Comparison of ENCODE assay signal across 8 cellular contexts in the genomic region with DNA sequence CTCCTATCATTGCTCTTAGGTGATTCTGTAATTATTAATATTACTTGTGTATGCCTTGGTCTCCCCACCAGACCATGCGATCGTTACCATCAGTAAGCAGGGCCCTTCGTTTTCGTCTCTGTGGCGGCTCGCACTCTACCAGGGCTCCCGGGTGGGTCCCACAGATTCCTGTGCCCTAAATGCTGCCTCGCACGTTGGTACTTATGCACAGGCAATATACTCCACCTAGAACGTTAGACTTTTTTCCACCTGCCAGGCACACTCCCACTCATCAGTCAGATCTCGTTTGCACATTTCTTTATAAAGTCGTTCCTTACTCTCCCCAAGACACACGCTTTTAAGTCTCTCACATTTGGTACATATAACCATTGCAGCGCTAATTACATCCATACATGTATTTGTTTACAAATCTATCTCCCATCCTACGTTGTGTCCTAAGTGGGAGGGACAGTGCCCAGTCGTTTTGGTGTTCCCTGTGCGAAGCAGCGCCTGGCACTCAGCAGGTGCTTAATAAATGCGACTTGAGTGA. TPM values are rescaled to one million over a fixed set of nuclear protein-coding genes. Genes with fewer than 3 reads are reported as not detected.
DNase-seq lines count a peak whose midpoint lies in the region; ATAC-seq and TF ChIP-seq lines count a peak whose summit lies in the region.

No MANE protein-coding gene starts in this region.

- peak overlapping the region; percentile 94 for H3K9ac ChIP-seq in skeletal muscle satellite cell (ENCODE audit: low read depth, low read length)

- no peaks in the 10 kb centered on the region for H3K9me3 ChIP-seq in HAP-1
- H3K9me3 ChIP-seq in gastroesophageal sphincter, result no peaks in the 10 kb centered on the region
- no peaks in the 10 kb centered on the region for H3K9me3 ChIP-seq in skeletal muscle satellite cell (replicated peaks; ENCODE audit: low read length)

- 38 to 42% methylated on average over 14 to 16 of the region's 19 CpGs for WGBS in gastroesophageal sphincter (ENCODE audit: low coverage in 1 of 2), 2 donors

- H3K4me3 ChIP-seq in HAP-1, result peak overlapping the region; percentile 45
- H3K4me3 ChIP-seq in gastroesophageal sphincter, result peak overlapping the region; percentile 72 to 99
- peak overlapping the region; percentile 99 for H3K4me3 ChIP-seq in skeletal muscle satellite cell (ENCODE audit: low read length)

- TF ChIP-seq CTCF in gastroesophageal sphincter (IDR thresholded peaks at IDR 0.05), result no peak

- peak overlapping the region in 3 of 4 donors; percentile 94 to 99 (median 97) for H3K27ac ChIP-seq in gastroesophageal sphincter

- TF ChIP-seq EP300 in gastroesophageal sphincter (IDR thresholded peaks at IDR 0.05), result no peak

- H3K36me3 ChIP-seq in HAP-1 (replicated peaks) (peaks cover 10% of the 10 kb centered on the region), gastroesophageal sphincter (no peaks in the 10 kb centered on the region), skeletal muscle satellite cell (ENCODE audit: insufficient read depth, low read length) (peaks cover 10% of the 10 kb centered on the region)

- TF ChIP-seq POLR2A in gastroesophageal sphincter (IDR thresholded peaks at IDR 0.05), result no peak

- H3K4me1 ChIP-seq in HAP-1 (peaks cover 15% of the 10 kb centered on the region), gastroesophageal sphincter (peaks cover 0 to 47% (median 18%) of the 10 kb centered on the region in 3 donors), skeletal muscle satellite cell (ENCODE audit: control insufficient read depth, insufficient read depth, low read length) (peaks cover 32% of the 10 kb centered on the region)

- in situ Hi-C loops in HAP-1 (cut with MboI; ENCODE audit: low sequenced_read_pairs), result no loop called here

- no peaks in the 10 kb centered on the region for H3K27me3 ChIP-seq in HAP-1 (ENCODE audit: low read depth)
- no peaks in the 10 kb centered on the region for H3K27me3 ChIP-seq in gastroesophageal sphincter
- H3K27me3 ChIP-seq in skeletal muscle satellite cell (ENCODE audit: control insufficient read depth, insufficient read depth, low read length), result no peaks in the 10 kb centered on the region

- DNase-seq in HAP-1 (ENCODE audit: low spot score in 2 of 2), result peak in 1 of 2 experiments; percentile 14
- DNase-seq in SW480 (ENCODE audit: low spot score), result peak; percentile 8
- no peak for DNase-seq in GM19240 (ENCODE audit: insufficient read length, low spot score)
- DNase-seq in NCI-H226, result no peak

- ATAC-seq in gastroesophageal sphincter, result no peak
- ATAC-seq in GM19328 (IDR thresholded peaks at IDR 0.05; ENCODE audit: unreplicated experiment), result no peak
- no peak for ATAC-seq in GM18861 (IDR thresholded peaks at IDR 0.05; ENCODE audit: unreplicated experiment)

- peak overlapping the region; percentile 99 for H3K4me2 ChIP-seq in skeletal muscle satellite cell (ENCODE audit: low read length)

RNA-seq across cellular contexts. Expression of gene FEZ2, which starts 0.9 kb away (rescaled TPM):
- 10 to 100 TPM; 38.6 to 77.0 (median 46.2) TPM for total RNA-seq in gastroesophageal sphincter
- total RNA-seq in skeletal muscle satellite cell (2012; rRNA removed), result 58.1 and 63.3 TPM in 2 replicates

Comparison
In these comparisons a context has a peak if more than half of its experiments do, and no peak if none do; other contexts are left out.
1. H3K4me3 ChIP-seq: peak in every context shown above with its lines; median percentile 99 in skeletal muscle satellite cell; 86 in gastroesophageal sphincter; 45 in HAP-1.